ENCODE assay signal across 8 cellular contexts in the genomic region with DNA sequence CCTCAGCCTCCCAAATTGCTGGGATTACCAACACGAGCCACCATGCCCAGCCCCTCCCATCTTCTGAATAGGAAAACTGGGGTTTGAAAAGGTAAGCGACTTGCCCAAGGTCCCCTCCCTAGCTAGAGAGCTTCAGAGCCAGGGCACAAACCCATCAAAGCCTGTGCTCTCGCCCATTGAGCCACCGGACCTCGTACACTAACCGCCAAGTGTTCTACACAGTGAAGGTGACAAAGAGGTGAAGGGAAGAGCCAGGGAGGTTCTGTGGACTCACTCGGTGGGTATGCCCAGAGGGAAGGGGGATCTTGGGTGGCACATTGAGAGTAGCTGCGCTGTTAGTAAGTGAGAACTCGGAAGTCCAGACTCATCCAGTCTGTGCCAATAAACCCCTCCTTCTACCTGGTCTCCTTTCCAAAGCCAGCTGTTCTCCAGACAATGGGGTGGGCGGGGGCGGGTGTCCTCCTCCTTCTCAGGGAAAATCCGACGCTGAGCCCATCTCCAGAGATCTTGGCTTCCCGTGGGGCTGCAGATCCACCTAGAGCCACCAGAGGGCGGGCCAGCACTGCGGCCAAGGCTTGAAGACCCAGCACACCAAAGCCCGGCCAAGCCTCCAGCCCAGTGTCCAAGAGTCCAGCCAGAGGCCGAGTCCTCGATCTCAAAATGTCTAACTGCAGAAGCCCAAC. TPM values are rescaled to one million over a fixed set of nuclear protein-coding genes. Genes with fewer than 3 reads are reported as not detected.
DNase-seq lines count a peak whose midpoint lies in the region; ATAC-seq, FAIRE-seq and TF ChIP-seq lines count a peak whose summit lies in the region.

No MANE protein-coding gene starts in this region.

- CTCF ChIA-PET in PC-9 (lab: Charles Lee), result interaction anchor here (0.6 to 2.7 kb wide), 13 partner anchors 20 to 187 kb away, joined by 3 to 20 read pairs (median 5); no protein-coding TSS in a partner anchor

- no peaks in the 10 kb centered on the region for H3K9me3 Mint-ChIP-seq in nephron progenitor cell

- H3K36me3 Mint-ChIP-seq in nephron progenitor cell (ENCODE audit: low read depth), result no peaks in the 10 kb centered on the region

- H3K4me2 ChIP-seq in PC-9, result peak overlapping the region; percentile 94

- no peaks in the 10 kb centered on the region; the same call in 1 of the 2 replicates for H3F3A ChIP-seq in PC-9 (ENCODE audit: insufficient read depth, low read depth)

- TF ChIP-seq CTCF in PC-9 (conservative IDR thresholded peaks at IDR 0.05), result peak; percentile 100
- peak; percentile 97 for TF ChIP-seq CTCF in fibroblast of mammary gland (conservative IDR thresholded peaks at IDR 0.05; ENCODE audit: control insufficient read depth, insufficient read depth, low read depth, low read length)
- peak; percentile 99 for TF ChIP-seq CTCF in nephron progenitor cell (IDR thresholded peaks at IDR 0.05)
- peak in 5 of 7 experiments; percentile 89 to 100 (median 98) for TF ChIP-seq CTCF in stomach (IDR thresholded peaks at IDR 0.05)

- no peaks in the 10 kb centered on the region for H4K20me1 ChIP-seq in PC-9 (ENCODE audit: insufficient read depth)

- peaks cover 22% of the 10 kb centered on the region for H3K4me1 ChIP-seq in PC-9 (replicated peaks; ENCODE audit: insufficient read depth)
- peaks cover 36 to 49% (median 43%) of the 10 kb centered on the region in 4 donors for H3K4me1 ChIP-seq in stomach

- TF ChIP-seq EP300 in stomach (IDR thresholded peaks at IDR 0.05), result no peak

- H3K9me3 ChIP-seq in PC-9 (ENCODE audit: insufficient read depth, low read depth) (no peaks in the 10 kb centered on the region), stomach (no peaks in the 10 kb centered on the region)

- H3K27ac ChIP-seq in PC-9 (no peak overlapping the region), stomach (no peak overlapping the region)

- 10 to 12% (median 11%) methylated on average over 15 to 19 of the region's 19 CpGs for WGBS in stomach, 5 donors

- BruUV-seq in PC-9 (replicated peaks; lab: Mats Ljungman, UMichigan), result no TSS peak

- POLR2A ChIA-PET in PC-9 (lab: Charles Lee; ENCODE audit: unreplicated experiment), result no interaction called here

- peaks cover 89% of the 10 kb centered on the region for H3K27me3 Mint-ChIP-seq in nephron progenitor cell (ENCODE audit: low read depth, poor library complexity)

- ATAC-seq in GM19467 (IDR thresholded peaks at IDR 0.05; ENCODE audit: unreplicated experiment), result peak; percentile 64

- H3K4me3 Mint-ChIP-seq in nephron progenitor cell, result peak overlapping the region; percentile 68

- peaks cover 22% of the 10 kb centered on the region for H3K27me3 ChIP-seq in PC-9 (ENCODE audit: insufficient read depth, low read depth)
- peaks cover 4 to 55% (median 36%) of the 10 kb centered on the region in 3 donors for H3K27me3 ChIP-seq in stomach

- no peaks in the 10 kb centered on the region for H3K9me2 ChIP-seq in PC-9 (ENCODE audit: insufficient read depth)

- no peak for TF ChIP-seq POLR2A in stomach (IDR thresholded peaks at IDR 0.05)

- H2AFZ ChIP-seq in PC-9, result no peak overlapping the region

- FAIRE-seq in HTR-8/SVneo (lab: Jason Lieb, UNC), result no peak

- no peak overlapping the region for H3K27ac Mint-ChIP-seq in nephron progenitor cell

- DNase-seq in COR-L47 (lab: John Stamatoyannopoulos, UW) (peak; percentile 76), HTR-8/SVneo (ENCODE audit: insufficient read length, low spot score) (peak; percentile 84), PC-9 (peak; percentile 74 to 90), fibroblast of mammary gland (ENCODE audit: low read depth) (peak; percentile 84), nephron progenitor cell (peak; percentile 94), stomach (peak; percentile 94)
- DNase-seq in activated T-cell treated with anti-CD3 and anti-CD28 coated beads, Interleukin-2, amount 50 U/mL, for 48 hours, result peak; percentile 86 to 88

- intact Hi-C loops in PC-9 (cut with micrococcal nuclease; ENCODE audit: unreplicated experiment), result loop anchor here (1.0 to 5.0 kb wide), 5 partner anchors 26 to 1055 kb away; no protein-coding TSS in a partner anchor
- intact Hi-C loops in stomach (cut with DNase I; ENCODE audit: low total_unique reads), result loop anchor here (10.0 kb wide), 1 partner anchor 112 kb away; no protein-coding TSS in a partner anchor

- H3K4me1 Mint-ChIP-seq in nephron progenitor cell, result peaks cover 32% of the 10 kb centered on the region

- no peaks in the 10 kb centered on the region for H3K79me2 ChIP-seq in PC-9 (ENCODE audit: low read depth)

- H3K4me3 ChIP-seq in PC-9 (no peak overlapping the region), fibroblast of mammary gland (ENCODE audit: control insufficient read depth, low read depth, low read length) (no peak overlapping the region), stomach (peak overlapping the region in 1 of 4 donors; percentile 57)

- H3K36me3 ChIP-seq in PC-9 (ENCODE audit: low read depth), result no peaks in the 10 kb centered on the region
- H3K36me3 ChIP-seq in stomach, result no peaks in the 10 kb centered on the region

RNA-seq across cellular contexts. Expression of a gene that starts 3.2 kb away (rescaled TPM):
- total RNA-seq in PC-9 (2021) (3.4 and 4.6 TPM in 2 replicates), stomach (1 to 10 TPM in 2 of 5 donors, not detected in 3; 3.9 to 8.1 TPM)
- under 1 TPM; 0.75 to 0.78 (median 0.76) TPM for polyA plus RNA-seq in stomach

RNA-seq across cellular contexts. Expression of a gene that starts 30.2 kb away (rescaled TPM):
- total RNA-seq in PC-9 (2021) (35.7 and 41.3 TPM in 2 replicates), stomach (10 to 100 TPM in 3 of 5 donors, 1 to 10 TPM in 2; 1.2 to 81.7 (median 10.5) TPM)
- 10 to 100 TPM; 10.2 to 22.8 (median 15.0) TPM for polyA plus RNA-seq in stomach

RNA-seq across cellular contexts. Expression of a gene that starts 58.4 kb away (rescaled TPM):
- total RNA-seq in PC-9 (2021) (3.2 and 4.0 TPM in 2 replicates), stomach (10 to 100 TPM; 10.5 to 38.4 (median 18.5) TPM)
- polyA plus RNA-seq in stomach, result 10 to 100 TPM; 16.0 to 24.6 (median 19.7) TPM
